9 cellular contexts compared by ENCODE assay signal in genomic region chr7:116218051-116218645, GRCh38. TPM values are rescaled to one million over a fixed set of nuclear protein-coding genes. Genes with fewer than 3 reads are reported as not detected.
DNase-seq lines count a peak whose midpoint lies in the region; ATAC-seq and TF ChIP-seq lines count a peak whose summit lies in the region.
"Had no signal": no experiment of that assay in that cellular context is flagged by ENCODE, and none has a peak within 500 bp of the region (broad histone marks: within the 10 kb centered on the region; RNA-seq: fewer than 3 reads in every experiment).

No MANE protein-coding gene starts in this region.

- H3K4me1 Mint-ChIP-seq in CD8-positive, alpha-beta T cell (ENCODE audit: low read depth) = peaks cover 90% of the 10 kb centered on the region
- H3K4me1 Mint-ChIP-seq in naive thymus-derived CD4-positive, alpha-beta T cell = peaks cover 69 to 96% (median 92%) of the 10 kb centered on the region in 7 donors

- peaks cover 98% of the 10 kb centered on the region for H3K79me2 ChIP-seq in mammary epithelial cell (ENCODE audit: insufficient read depth, low read length)

- no peaks in the 10 kb centered on the region for H3K27me3 Mint-ChIP-seq in CD8-positive, alpha-beta T cell (ENCODE audit: low read depth)
- no peaks in the 10 kb centered on the region for H3K27me3 Mint-ChIP-seq in naive thymus-derived CD4-positive, alpha-beta T cell

- dilution Hi-C loops in mammary epithelial cell (cut with HindIII; ENCODE audit: low sequenced_read_pairs) = no loop called here

- H4K20me1 ChIP-seq in mammary epithelial cell (ENCODE audit: insufficient read depth, low read length) = peaks cover 2% of the 10 kb centered on the region

- no peak for DNase-seq in CD8-positive, alpha-beta T cell
- DNase-seq in NCI-H2196 treated with DMSO at 0.1 percent for 48 hours (lab: John Stamatoyannopoulos, UW; ENCODE audit: unreplicated experiment) (peak; percentile 51), mammary epithelial cell (peak; percentile 73), 8988T (no peak), NCI-H524 (lab: John Stamatoyannopoulos, UW) (no peak)
- no peak for DNase-seq in naive thymus-derived CD4-positive, alpha-beta T cell

- H3K4me3 ChIP-seq in CD8-positive, alpha-beta T cell (ENCODE audit: low read depth, low read length) = no peak overlapping the region
- H3K4me3 ChIP-seq in mammary epithelial cell (replicated peaks in 1 of 3; ENCODE audit: insufficient read depth in 1 of 3, low read depth in 2 of 3, low read length in 3 of 3) = no peak overlapping the region
- no peak overlapping the region for H3K4me3 ChIP-seq in naive thymus-derived CD4-positive, alpha-beta T cell (ENCODE audit: low read length)
- H3K4me3 ChIP-seq: coronary artery had no signal

- H3K27ac Mint-ChIP-seq in CD8-positive, alpha-beta T cell = no peak overlapping the region
- peak overlapping the region; percentile 0 to 92 (median 44) for H3K27ac Mint-ChIP-seq in naive thymus-derived CD4-positive, alpha-beta T cell

- 43% methylated on average over 4 of the region's 4 CpGs for WGBS in mammary epithelial cell (ENCODE audit: low coverage, missing lambda C conversion rate)

- no peaks in the 10 kb centered on the region for H3K9me3 Mint-ChIP-seq in CD8-positive, alpha-beta T cell
- peaks cover 0 to 5% (median 0%) of the 10 kb centered on the region in 11 donors for H3K9me3 Mint-ChIP-seq in naive thymus-derived CD4-positive, alpha-beta T cell

- H3K4me3 Mint-ChIP-seq in CD8-positive, alpha-beta T cell = peak overlapping the region; percentile 16
- peak overlapping the region in 9 of 10 donors; percentile 41 to 76 (median 61) for H3K4me3 Mint-ChIP-seq in naive thymus-derived CD4-positive, alpha-beta T cell

- no peak for TF ChIP-seq CTCF in CD8-positive, alpha-beta T cell (IDR thresholded peaks at IDR 0.05)
- no peak for TF ChIP-seq CTCF in mammary epithelial cell (conservative IDR thresholded peaks at IDR 0.05 in 1 of 2, IDR thresholded peaks at IDR 0.05 in 1 of 2; ENCODE audit: extremely low read depth in 1 of 2, insufficient read depth in 1 of 2, low read depth in 1 of 2, low read length in 2 of 2)

- BruUV-seq in mammary epithelial cell (replicated peaks; lab: Mats Ljungman, UMichigan) = no TSS peak

- no peak for ATAC-seq in CD8-positive, alpha-beta T cell
- ATAC-seq in naive thymus-derived CD4-positive, alpha-beta T cell = peak; percentile 36
- no peak for ATAC-seq in HG03139 (IDR thresholded peaks at IDR 0.05; ENCODE audit: unreplicated experiment)
- no peak for ATAC-seq in HG02885 (IDR thresholded peaks at IDR 0.05; ENCODE audit: poor library complexity, unreplicated experiment)

- no peaks in the 10 kb centered on the region for H3K9me3 ChIP-seq in CD8-positive, alpha-beta T cell (ENCODE audit: low read length)
- H3K9me3 ChIP-seq in mammary epithelial cell (replicated peaks; ENCODE audit: insufficient read depth, low read length) = no peaks in the 10 kb centered on the region
- no peaks in the 10 kb centered on the region for H3K9me3 ChIP-seq in naive thymus-derived CD4-positive, alpha-beta T cell (ENCODE audit: control insufficient read depth in 2 of 3, low read length in 3 of 3)

- no peak overlapping the region for H3K27ac ChIP-seq in CD8-positive, alpha-beta T cell (ENCODE audit: low read depth, low read length)
- H3K27ac ChIP-seq in mammary epithelial cell (ENCODE audit: insufficient read depth, low read depth, low read length) = peak overlapping the region; percentile 93
- H3K27ac ChIP-seq in naive thymus-derived CD4-positive, alpha-beta T cell (ENCODE audit: low read depth, low read length) = peak overlapping the region; percentile 4

- H3K36me3 Mint-ChIP-seq in CD8-positive, alpha-beta T cell = peaks cover 8% of the 10 kb centered on the region
- peaks cover 0 to 18% (median 5%) of the 10 kb centered on the region in 5 donors for H3K36me3 Mint-ChIP-seq in naive thymus-derived CD4-positive, alpha-beta T cell

- POLR2A ChIA-PET in CD8-positive, alpha-beta T cell (lab: Charles Lee) = no interaction called here
- POLR2A ChIA-PET in naive thymus-derived CD4-positive, alpha-beta T cell (lab: Charles Lee) = interaction anchor here (2.2 kb wide), 1 partner anchor 8 kb away, joined by 7 read pairs; no protein-coding TSS in a partner anchor

- H3K27me3 ChIP-seq in CD8-positive, alpha-beta T cell (ENCODE audit: insufficient read depth, low read length) = no peaks in the 10 kb centered on the region
- no peaks in the 10 kb centered on the region for H3K27me3 ChIP-seq in mammary epithelial cell (ENCODE audit: insufficient read depth, low read length)
- H3K27me3 ChIP-seq in naive thymus-derived CD4-positive, alpha-beta T cell (ENCODE audit: control insufficient read depth in 2 of 2, insufficient read depth in 2 of 2, low read length in 2 of 2) = no peaks in the 10 kb centered on the region

- H3K4me2 ChIP-seq in mammary epithelial cell (ENCODE audit: insufficient read depth, low read depth, low read length) = peak overlapping the region; percentile 63

- CTCF ChIA-PET in CD8-positive, alpha-beta T cell (lab: Charles Lee) = interaction anchor here (2.0 to 2.9 kb wide), 2 partner anchors 18 to 44 kb away, joined by 6 to 21 read pairs; no protein-coding TSS in a partner anchor
- CTCF ChIA-PET in mammary epithelial cell (lab: Charles Lee; ENCODE audit: low non-redundant PET) = no interaction called here
- CTCF ChIA-PET in naive thymus-derived CD4-positive, alpha-beta T cell (lab: Charles Lee) = interaction anchor here (3.2 to 6.5 kb wide), 2 partner anchors 16 to 38 kb away, joined by 21 to 55 read pairs; no protein-coding TSS in a partner anchor

- H3K4me1 ChIP-seq in CD8-positive, alpha-beta T cell (ENCODE audit: insufficient read depth, low read length) = peaks cover 92% of the 10 kb centered on the region
- H3K4me1 ChIP-seq in mammary epithelial cell (ENCODE audit: insufficient read depth, low read length) = peaks cover 52% of the 10 kb centered on the region
- H3K4me1 ChIP-seq in naive thymus-derived CD4-positive, alpha-beta T cell (ENCODE audit: control insufficient read depth in 2 of 2, insufficient read depth in 2 of 2, low read length in 2 of 2) = peaks cover 82 to 85% of the 10 kb centered on the region in 2 donors

- intact Hi-C loops in CD8-positive, alpha-beta T cell (cut with DNase I, micrococcal nuclease) = loop anchor here (10.0 kb wide), 2 partner anchors 1293 to 1967 kb away; partner anchors contain the start of genes LSM8 (in 1 of the 2) and MDFIC (in 1 of the 2)
- intact Hi-C loops in mammary epithelial cell (cut with micrococcal nuclease) = no loop called here
- intact Hi-C loops in naive thymus-derived CD4-positive, alpha-beta T cell (cut with micrococcal nuclease) = loop anchor here (1.0 to 10.0 kb wide), 2 partner anchors 12 to 737 kb away; partner anchors contain the start of gene ST7 (in 1 of the 2)

- in situ Hi-C loops in mammary epithelial cell (cut with MboI; ENCODE audit: low sequenced_read_pairs in 2 of 2) = no loop called here

- peak overlapping the region; percentile 14 for H3K9ac ChIP-seq in mammary epithelial cell (ENCODE audit: insufficient read depth, low read length)

- H2AFZ ChIP-seq in mammary epithelial cell (ENCODE audit: low read depth, low read length) = no peak overlapping the region

- H3K36me3 ChIP-seq in CD8-positive, alpha-beta T cell (ENCODE audit: insufficient read depth, low read length) = no peaks in the 10 kb centered on the region
- H3K36me3 ChIP-seq in mammary epithelial cell (ENCODE audit: insufficient read depth, low read length) = peaks cover 2% of the 10 kb centered on the region
- H3K36me3 ChIP-seq in naive thymus-derived CD4-positive, alpha-beta T cell (ENCODE audit: control insufficient read depth in 2 of 3, insufficient read depth in 3 of 3, low read length in 3 of 3) = no peaks in the 10 kb centered on the region

RNA-seq across cellular contexts. Expression of gene TES, which starts 7.8 kb away (rescaled TPM):
- 10 to 100 TPM; 75.8 to 78.5 TPM for total RNA-seq in CD8-positive, alpha-beta T cell
- total RNA-seq in mammary epithelial cell = 100 to 1,000 TPM; 189 to 424 TPM
- polyA plus RNA-seq in mammary epithelial cell = 113 TPM
- polyA minus RNA-seq in mammary epithelial cell = 210 TPM
- total RNA-seq in naive thymus-derived CD4-positive, alpha-beta T cell = 100 to 1,000 TPM in 4 of 5 experiments, 10 to 100 TPM in 1; 99.2 to 120 (median 114) TPM
- 100 to 1,000 TPM; 189 to 195 TPM for polyA plus RNA-seq in naive thymus-derived CD4-positive, alpha-beta T cell

Comparison
In these comparisons a context has a peak if more than half of its experiments do, and no peak if none do; other contexts are left out.
1. DNase-seq: peak in NCI-H2196 treated with DMSO at 0.1 percent for 48 hours (single experiment) and mammary epithelial cell (single experiment); none in CD8-positive, alpha-beta T cell (0 of 7), naive thymus-derived CD4-positive, alpha-beta T cell (0 of 9), 8988T (single experiment) and NCI-H524 (0 of 2).